In the genomic region with DNA sequence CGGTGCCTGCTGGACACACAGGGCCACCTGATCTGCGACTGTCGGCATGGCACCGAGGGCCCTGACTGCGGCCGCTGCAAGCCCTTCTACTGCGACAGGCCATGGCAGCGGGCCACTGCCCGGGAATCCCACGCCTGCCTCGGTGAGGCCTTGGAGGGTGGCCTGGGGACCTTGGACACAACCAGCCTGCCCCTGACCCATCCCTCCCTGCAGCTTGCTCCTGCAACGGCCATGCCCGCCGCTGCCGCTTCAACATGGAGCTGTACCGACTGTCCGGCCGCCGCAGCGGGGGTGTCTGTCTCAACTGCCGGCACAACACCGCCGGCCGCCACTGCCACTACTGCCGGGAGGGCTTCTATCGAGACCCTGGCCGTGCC, we compare ENCODE assay signal across 17 cellular contexts. TPM values are rescaled to one million over a fixed set of nuclear protein-coding genes. Genes with fewer than 3 reads are reported as not detected.
A peak's percentile ranks its signal among the peaks of the same experiment; 100 is the strongest.
DNase-seq lines count a peak whose midpoint lies in the region; ATAC-seq, FAIRE-seq and TF ChIP-seq lines count a peak whose summit lies in the region.
"Had no signal": no experiment of that assay in that cellular context is flagged by ENCODE, and none has a peak within 500 bp of the region (broad histone marks: within the 10 kb centered on the region; RNA-seq: fewer than 3 reads in every experiment).

No MANE protein-coding gene starts in this region.

- H3K27me3 ChIP-seq in IMR-90 (ENCODE audit: control insufficient read depth, insufficient read depth, low read length) = no peaks in the 10 kb centered on the region; the same call in 1 of the 2 replicates
- no peaks in the 10 kb centered on the region for H3K27me3 ChIP-seq in astrocyte (ENCODE audit: insufficient read depth, low read length)
- H3K27me3 ChIP-seq: brain microvascular endothelial cell had no signal

- H3K4me3 Mint-ChIP-seq in astrocyte (ENCODE audit: unreplicated experiment) = peak overlapping the region; percentile 77
- H3K4me3 Mint-ChIP-seq in osteocyte (ENCODE audit: unreplicated experiment) = peak overlapping the region; percentile 32
- H3K4me3 Mint-ChIP-seq: natural killer cell treated with Interleukin-12 subunit alpha and Interleukin-12 subunit beta and Interleukin-15 and Interleukin-18, amount 100 ng/mL, for 72 hours had no signal

- dilution Hi-C loops in IMR-90 (cut with HindIII; ENCODE audit: low sequenced_read_pairs, unreplicated experiment) = no loop called here

- no peak overlapping the region for H4K5ac ChIP-seq in IMR-90 (ENCODE audit: low read depth, low read length)

- no peak for ATAC-seq in IMR-90 (ENCODE audit: low read depth)
- ATAC-seq: activated CD8-positive, alpha-beta T cell treated with anti-CD3 and anti-CD28 coated beads for 36 hours; activated naive CD4-positive, alpha-beta T cell treated with anti-CD3 and anti-CD28 coated beads, Interleukin-2, amount 50 U/mL, for 72 hours; natural killer cell treated with Interleukin-12 subunit alpha and Interleukin-12 subunit beta and Interleukin-15 and Interleukin-18, amount 100 ng/mL, for 72 hours had no signal

- peaks cover 3% of the 10 kb centered on the region for H3K4me1 Mint-ChIP-seq in astrocyte (ENCODE audit: low read depth, unreplicated experiment)
- peaks cover 40% of the 10 kb centered on the region for H3K4me1 Mint-ChIP-seq in osteocyte (ENCODE audit: unreplicated experiment)

- H4K20me1 ChIP-seq in IMR-90 (ENCODE audit: insufficient read depth, low read length) (peaks cover 17% of the 10 kb centered on the region), astrocyte (ENCODE audit: insufficient read depth, low read length) (peaks cover 37% of the 10 kb centered on the region)

- H3K79me2 ChIP-seq in astrocyte (ENCODE audit: insufficient read depth, low read length) = peaks cover 11% of the 10 kb centered on the region

- H4K8ac ChIP-seq in IMR-90 (ENCODE audit: low read depth in 2 of 2, low read length in 2 of 2) = no peak overlapping the region

- TF ChIP-seq CTCF in IMR-90 (conservative IDR thresholded peaks at IDR 0.05; ENCODE audit: low read depth, low read length) (no peak), astrocyte (IDR thresholded peaks at IDR 0.05; ENCODE audit: insufficient read depth, low read depth, low read length) (no peak), osteocyte (IDR thresholded peaks at IDR 0.05) (no peak)

- H2AFZ ChIP-seq in IMR-90 (replicated peaks; ENCODE audit: low read length, poor library complexity) (peak overlapping the region; percentile 33), astrocyte (ENCODE audit: low read depth, low read length) (no peak overlapping the region)

- CTCF ChIA-PET in IMR-90 (lab: Yijun Ruan, JAX) = no interaction called here

- BruUV-seq in IMR-90 (replicated peaks; lab: Mats Ljungman, UMichigan) = no TSS peak

- no peak overlapping the region for H2AK5ac ChIP-seq in IMR-90 (ENCODE audit: low read depth, low read length)

- no peak overlapping the region for H3K23ac ChIP-seq in IMR-90 (ENCODE audit: low read depth, low read length)

- no peak overlapping the region for H2AK9ac ChIP-seq in IMR-90 (replicated peaks; ENCODE audit: low read depth, low read length, poor library complexity)

- no peak overlapping the region for H2BK5ac ChIP-seq in IMR-90 (ENCODE audit: low read depth, low read length, poor library complexity, severe bottlenecking)

- DNase-seq in IMR-90 = no peak
- DNase-seq in astrocyte (ENCODE audit: low read depth) = no peak
- no peak for DNase-seq in osteocyte (ENCODE audit: extremely low spot score, unreplicated experiment)
- DNase-seq in foreskin melanocyte = no peak
- DNase-seq in EL = no peak
- DNase-seq: activated CD8-positive, alpha-beta T cell treated with anti-CD3 and anti-CD28 coated beads for 36 hours; activated T-cell treated with anti-CD3 and anti-CD28 coated beads, Interleukin-2, amount 50 U/mL, for 24 hours; brain microvascular endothelial cell; cortex of kidney; mesendoderm; NCI-H526 treated with DMSO at 0.1 percent for 48 hours; SHP77; spleen; T-helper 1 cell had no signal

- H2BK120ac ChIP-seq in IMR-90 (ENCODE audit: low read depth, low read length) = no peak overlapping the region

- TF ChIP-seq POLR2A in IMR-90 (IDR thresholded peaks at IDR 0.05; ENCODE audit: low read depth, low read length) = no peak

- H3K36me3 ChIP-seq in IMR-90 (ENCODE audit: control insufficient read depth, insufficient read depth, low read length) (no peaks in the 10 kb centered on the region), astrocyte (ENCODE audit: insufficient read depth, low read length) (no peaks in the 10 kb centered on the region)
- H3K36me3 ChIP-seq: brain microvascular endothelial cell, spleen had no signal

- intact Hi-C loops in IMR-90 (cut with micrococcal nuclease) = no loop called here

- no peak overlapping the region for H3K4ac ChIP-seq in IMR-90 (ENCODE audit: low read depth, low read length)

- H3K14ac ChIP-seq in IMR-90 (replicated peaks; ENCODE audit: low read depth, low read length) = no peak overlapping the region

- no peak for FAIRE-seq in astrocyte (lab: Jason Lieb, UNC)
- FAIRE-seq: endothelial cell of umbilical vein had no signal

- H3K36me3 Mint-ChIP-seq in astrocyte (ENCODE audit: low read depth, unreplicated experiment) (no peaks in the 10 kb centered on the region), osteocyte (ENCODE audit: unreplicated experiment) (no peaks in the 10 kb centered on the region)
- H3K36me3 Mint-ChIP-seq: natural killer cell treated with Interleukin-12 subunit alpha and Interleukin-12 subunit beta and Interleukin-15 and Interleukin-18, amount 100 ng/mL, for 72 hours had no signal

- no peak overlapping the region for H2BK15ac ChIP-seq in IMR-90 (ENCODE audit: low read depth, low read length)

- POLR2A ChIA-PET in IMR-90 (lab: Charles Lee; ENCODE audit: unreplicated experiment) = no interaction called here

- H3K4me1 ChIP-seq in IMR-90 (ENCODE audit: control insufficient read depth, insufficient read depth, low read length) (peaks cover 21% of the 10 kb centered on the region), astrocyte (ENCODE audit: insufficient read depth, low read length) (peaks cover 26% of the 10 kb centered on the region)

- H4K91ac ChIP-seq in IMR-90 (ENCODE audit: insufficient read depth, low read depth, low read length) = no peak overlapping the region

- no peaks in the 10 kb centered on the region for H3K9me3 Mint-ChIP-seq in astrocyte (ENCODE audit: unreplicated experiment)
- no peaks in the 10 kb centered on the region for H3K9me3 Mint-ChIP-seq in osteocyte (ENCODE audit: unreplicated experiment)
- H3K9me3 Mint-ChIP-seq: activated CD8-positive, alpha-beta T cell treated with anti-CD3 and anti-CD28 coated beads for 36 hours; activated naive CD4-positive, alpha-beta T cell treated with anti-CD3 and anti-CD28 coated beads, Interleukin-2, amount 50 U/mL, for 72 hours; activated T-cell treated with anti-CD3 and anti-CD28 coated beads, Interleukin-2, amount 50 U/mL, for 24 hours; natural killer cell treated with Interleukin-12 subunit alpha and Interleukin-12 subunit beta and Interleukin-15 and Interleukin-18, amount 100 ng/mL, for 72 hours had no signal

- H3K9me1 ChIP-seq in IMR-90 (ENCODE audit: insufficient read depth, low read length) = peaks cover 3% of the 10 kb centered on the region; the same call in 1 of the 2 replicates

- H3K27me3 Mint-ChIP-seq in astrocyte (ENCODE audit: low read depth, unreplicated experiment) = peaks cover 17% of the 10 kb centered on the region
- no peaks in the 10 kb centered on the region for H3K27me3 Mint-ChIP-seq in osteocyte (ENCODE audit: unreplicated experiment)

- H3K56ac ChIP-seq in IMR-90 (ENCODE audit: extremely low read depth, insufficient read depth, low read length) = no peak overlapping the region

- H3K9me3 ChIP-seq in IMR-90 (ENCODE audit: control insufficient read depth, insufficient read depth, low read length) (no peaks in the 10 kb centered on the region), astrocyte (ENCODE audit: insufficient read depth, low read depth, low read length) (no peaks in the 10 kb centered on the region)
- H3K9me3 ChIP-seq: spleen had no signal

- H3K4me2 ChIP-seq in IMR-90 (ENCODE audit: low read depth, low read length) = no peak overlapping the region
- H3K4me2 ChIP-seq in astrocyte (ENCODE audit: low read length) = no peak overlapping the region

- H3K79me1 ChIP-seq in IMR-90 (ENCODE audit: low read depth in 1 of 2, low read length in 2 of 2) = peaks cover 10 to 40% of the 10 kb centered on the region in 2 experiments; a peak in 2 of 4 replicates

- no peak overlapping the region for H3K27ac ChIP-seq in IMR-90 (ENCODE audit: insufficient read depth, low read length)
- no peak overlapping the region for H3K27ac ChIP-seq in astrocyte (ENCODE audit: low read depth, low read length)
- H3K27ac ChIP-seq: brain microvascular endothelial cell, spleen had no signal

- 93% methylated on average over 3 of the region's 27 CpGs; no CpG with 5 or more reads in 1 of the 2 experiments for WGBS in IMR-90 (ENCODE audit: extremely low coverage in 2 of 2, insufficient read length in 1 of 2), 2 experiments

- TF ChIP-seq RAD21 in IMR-90 (IDR thresholded peaks at IDR 0.05; ENCODE audit: low read length) = no peak

- H3K9ac ChIP-seq in IMR-90 (ENCODE audit: low read depth, low read length) (no peak overlapping the region), astrocyte (ENCODE audit: low read length) (no peak overlapping the region)

- in situ Hi-C loops in IMR-90 (cut with MboI; ENCODE audit: low sequenced_read_pairs) = no loop called here

- H3K4me3 ChIP-seq in IMR-90 (ENCODE audit: insufficient read depth, low read depth, low read length) = no peak overlapping the region
- no peak overlapping the region for H3K4me3 ChIP-seq in astrocyte (ENCODE audit: insufficient read depth, low read depth, low read length)

- H3K18ac ChIP-seq in IMR-90 (ENCODE audit: low read depth, low read length) = no peak overlapping the region

- H2BK20ac ChIP-seq in IMR-90 (ENCODE audit: low read depth, low read length) = no peak overlapping the region

- H3K27ac Mint-ChIP-seq in astrocyte (ENCODE audit: unreplicated experiment) = no peak overlapping the region
- no peak overlapping the region for H3K27ac Mint-ChIP-seq in osteocyte (ENCODE audit: unreplicated experiment)
- H3K27ac Mint-ChIP-seq: activated CD8-positive, alpha-beta T cell treated with anti-CD3 and anti-CD28 coated beads for 36 hours; activated naive CD4-positive, alpha-beta T cell treated with anti-CD3 and anti-CD28 coated beads, Interleukin-2, amount 50 U/mL, for 72 hours; natural killer cell treated with Interleukin-12 subunit alpha and Interleukin-12 subunit beta and Interleukin-15 and Interleukin-18, amount 100 ng/mL, for 72 hours had no signal

RNA-seq across cellular contexts. Expression of a gene that starts 1.4 kb away (rescaled TPM):
- total RNA-seq in IMR-90 (2012; rRNA removed) (0.18 and 0.28 TPM in 2 replicates), astrocyte (1.1 and 1.3 TPM in 2 replicates), osteocyte (1.4 and 1.8 TPM in 2 replicates)
- polyA plus RNA-seq in IMR-90 (2012; rRNA removed) = 0.38 and 0.72 TPM in 2 replicates
- polyA plus RNA-seq in IMR-90 (2012; cell fraction: cytosol; rRNA removed) = 0.44 and 0.96 TPM in 2 replicates
- polyA plus RNA-seq in IMR-90 (2012; cell fraction: nucleus; rRNA removed; ENCODE audit: low replicate concordance) = 0.72 and 2.1 TPM in 2 replicates
- total RNA-seq: activated CD8-positive, alpha-beta T cell treated with anti-CD3 and anti-CD28 coated beads for 36 hours; activated naive CD4-positive, alpha-beta T cell treated with anti-CD3 and anti-CD28 coated beads, Interleukin-2, amount 50 U/mL, for 72 hours; natural killer cell treated with Interleukin-12 subunit alpha and Interleukin-12 subunit beta and Interleukin-15 and Interleukin-18, amount 100 ng/mL, for 72 hours had no signal
- polyA plus RNA-seq: endothelial cell of umbilical vein had no signal

RNA-seq across cellular contexts. Expression of a gene that starts 2.5 kb away (rescaled TPM):
- 7.5 and 8.6 TPM in 2 replicates for total RNA-seq in IMR-90 (2012; rRNA removed)
- 13.4 and 16.2 TPM in 2 replicates for polyA plus RNA-seq in IMR-90 (2012; rRNA removed)
- 6.5 and 11.7 TPM in 2 replicates for polyA plus RNA-seq in IMR-90 (2012; cell fraction: cytosol; rRNA removed)
- 28.4 and 53.0 TPM in 2 replicates for polyA plus RNA-seq in IMR-90 (2012; cell fraction: nucleus; rRNA removed; ENCODE audit: low replicate concordance)
- 12.8 and 13.4 TPM in 2 replicates for total RNA-seq in astrocyte
- total RNA-seq in osteocyte = 15.4 and 17.4 TPM in 2 replicates

RNA-seq across cellular contexts. Expression of a gene that starts 12.6 kb away (rescaled TPM):
- 3.6 TPM in 2 replicates for total RNA-seq in IMR-90 (2012; rRNA removed)
- polyA plus RNA-seq in IMR-90 (2012; rRNA removed) = 7.3 and 10.8 TPM in 2 replicates
- polyA plus RNA-seq in IMR-90 (2012; cell fraction: cytosol; rRNA removed) = 5.2 and 6.1 TPM in 2 replicates
- polyA plus RNA-seq in IMR-90 (2012; cell fraction: nucleus; rRNA removed; ENCODE audit: low replicate concordance) = 17.1 and 61.0 TPM in 2 replicates
- total RNA-seq in astrocyte = 5.8 and 6.0 TPM in 2 replicates
- 4.4 and 6.7 TPM in 2 replicates for total RNA-seq in osteocyte

RNA-seq across cellular contexts. Expression of a gene that starts 41.3 kb away (rescaled TPM):
- total RNA-seq in IMR-90 (2012; rRNA removed) (8.4 and 8.6 TPM in 2 replicates), astrocyte (311 TPM in 2 replicates), osteocyte (208 and 211 TPM in 2 replicates)
- polyA plus RNA-seq in IMR-90 (2012; rRNA removed) = 107 and 108 TPM in 2 replicates
- polyA plus RNA-seq in IMR-90 (2012; cell fraction: cytosol; rRNA removed) = 182 and 333 TPM in 2 replicates
- 64.7 and 163 TPM in 2 replicates for polyA plus RNA-seq in IMR-90 (2012; cell fraction: nucleus; rRNA removed; ENCODE audit: low replicate concordance)

RNA-seq across cellular contexts. Expression of a gene that starts 43.2 kb away (rescaled TPM):
- 19.2 and 20.1 TPM in 2 replicates for total RNA-seq in IMR-90 (2012; rRNA removed)
- polyA plus RNA-seq in IMR-90 (2012; rRNA removed) = 7.8 and 8.2 TPM in 2 replicates
- 5.4 and 6.1 TPM in 2 replicates for polyA plus RNA-seq in IMR-90 (2012; cell fraction: cytosol; rRNA removed)
- polyA plus RNA-seq in IMR-90 (2012; cell fraction: nucleus; rRNA removed; ENCODE audit: low replicate concordance) = 7.7 and 18.3 TPM in 2 replicates
- total RNA-seq in astrocyte = 5.5 and 6.4 TPM in 2 replicates
- 8.0 and 10.0 TPM in 2 replicates for total RNA-seq in osteocyte
